10 cellular contexts compared by ENCODE assay signal in genomic region chr19:11152318-11153062, GRCh38. TPM values are rescaled to one million over a fixed set of nuclear protein-coding genes. Genes with fewer than 3 reads are reported as not detected.
DNase-seq lines count a peak whose midpoint lies in the region; ATAC-seq and TF ChIP-seq lines count a peak whose summit lies in the region.
"Had no signal": no experiment of that assay in that cellular context is flagged by ENCODE, and none has a peak within 500 bp of the region (broad histone marks: within the 10 kb centered on the region; RNA-seq: fewer than 3 reads in every experiment).

No MANE protein-coding gene starts in this region.

- no peak overlapping the region for H3K27ac Mint-ChIP-seq in neural crest cell (ENCODE audit: unreplicated experiment)

- peak overlapping the region; percentile 72 for H3K27ac ChIP-seq in ACC112 (ENCODE audit: low read depth, low read length)
- H3K27ac ChIP-seq: BLaER1, PC-9 had no signal

- peaks cover 25% of the 10 kb centered on the region for H3K4me1 Mint-ChIP-seq in neural crest cell

- H3K4me3 ChIP-seq in ACC112 (ENCODE audit: low read depth, low read length) (no peak overlapping the region), fibroblast of pulmonary artery (replicated peaks; ENCODE audit: low read depth, low read length) (no peak overlapping the region)
- H3K4me3 ChIP-seq: BLaER1, PC-9 had no signal

- TF ChIP-seq CTCF in fibroblast of pulmonary artery (IDR thresholded peaks at IDR 0.05; ENCODE audit: low read length, missing control alignments) (no peak), neural crest cell (conservative IDR thresholded peaks at IDR 0.05) (no peak)

- peaks cover 42% of the 10 kb centered on the region for H3K79me2 ChIP-seq in ACC112 (ENCODE audit: control insufficient read depth, insufficient read depth, low read length, unreplicated experiment)

- no peak for ATAC-seq in GM19351 (IDR thresholded peaks at IDR 0.05; ENCODE audit: unreplicated experiment)
- no peak for ATAC-seq in GM19035 (IDR thresholded peaks at IDR 0.05; ENCODE audit: unreplicated experiment)

- DNase-seq in RPMI7951 (ENCODE audit: low read depth) (peak; percentile 76), fibroblast of pulmonary artery (ENCODE audit: low read depth) (peak; percentile 90), neural crest cell (ENCODE audit: low read depth, low spot score) (no peak), NCI-H2029 (lab: John Stamatoyannopoulos, UW) (no peak)
- DNase-seq in stimulated activated CD4-positive, alpha-beta T cell treated with anti-CD3 and anti-CD28 coated beads, Interleukin-1b, Interleukin-23, amount 100 ng/mL, for 48 hours = no peak

- no peaks in the 10 kb centered on the region for H3K27me3 ChIP-seq in ACC112 (ENCODE audit: insufficient read depth, low read length)
- H3K27me3 ChIP-seq: BLaER1 had no signal

- H2AFZ ChIP-seq in ACC112 (ENCODE audit: low read length, unreplicated experiment) = peak overlapping the region; percentile 60
- H2AFZ ChIP-seq: PC-9 had no signal

- peaks cover 3% of the 10 kb centered on the region for H3K36me3 Mint-ChIP-seq in neural crest cell (ENCODE audit: low read depth)

- H3K9me3 Mint-ChIP-seq in neural crest cell = no peaks in the 10 kb centered on the region

- peaks cover 21% of the 10 kb centered on the region for H3K4me1 ChIP-seq in ACC112 (ENCODE audit: control insufficient read depth, insufficient read depth, low read length, unreplicated experiment)

- H3K4me3 Mint-ChIP-seq in neural crest cell = peak overlapping the region; percentile 68

- H3K27me3 Mint-ChIP-seq in neural crest cell (ENCODE audit: low read depth) = no peaks in the 10 kb centered on the region

- no peaks in the 10 kb centered on the region for H3K36me3 ChIP-seq in ACC112 (ENCODE audit: insufficient read depth, low read length)

RNA-seq across cellular contexts. Expression of gene SPC24, which starts 3.1 kb away (rescaled TPM):
- total RNA-seq in RPMI7951 (2014; rRNA removed; shearing (Covaris generic)) = 57.7 and 85.1 TPM in 2 replicates
- 67.0 and 71.3 TPM in 2 replicates for total RNA-seq in neural crest cell

RNA-seq across cellular contexts. Expression of gene KANK2, which starts 44.9 kb away (rescaled TPM):
- total RNA-seq in RPMI7951 (2014; rRNA removed; shearing (Covaris generic)) = 88.9 and 115 TPM in 2 replicates
- total RNA-seq in neural crest cell = 32.1 and 34.2 TPM in 2 replicates

Comparison
In these comparisons a context has a peak if more than half of its experiments do, and no peak if none do; other contexts are left out.
1. DNase-seq: peak in RPMI7951 (single experiment) and fibroblast of pulmonary artery (single experiment); none in neural crest cell (single experiment), stimulated activated CD4-positive, alpha-beta T cell treated with anti-CD3 and anti-CD28 coated beads, Interleukin-1b, Interleukin-23, amount 100 ng/mL, for 48 hours (single experiment) and NCI-H2029 (single experiment).